Comparison of ENCODE assay signal across 8 cellular contexts in the genomic region with DNA sequence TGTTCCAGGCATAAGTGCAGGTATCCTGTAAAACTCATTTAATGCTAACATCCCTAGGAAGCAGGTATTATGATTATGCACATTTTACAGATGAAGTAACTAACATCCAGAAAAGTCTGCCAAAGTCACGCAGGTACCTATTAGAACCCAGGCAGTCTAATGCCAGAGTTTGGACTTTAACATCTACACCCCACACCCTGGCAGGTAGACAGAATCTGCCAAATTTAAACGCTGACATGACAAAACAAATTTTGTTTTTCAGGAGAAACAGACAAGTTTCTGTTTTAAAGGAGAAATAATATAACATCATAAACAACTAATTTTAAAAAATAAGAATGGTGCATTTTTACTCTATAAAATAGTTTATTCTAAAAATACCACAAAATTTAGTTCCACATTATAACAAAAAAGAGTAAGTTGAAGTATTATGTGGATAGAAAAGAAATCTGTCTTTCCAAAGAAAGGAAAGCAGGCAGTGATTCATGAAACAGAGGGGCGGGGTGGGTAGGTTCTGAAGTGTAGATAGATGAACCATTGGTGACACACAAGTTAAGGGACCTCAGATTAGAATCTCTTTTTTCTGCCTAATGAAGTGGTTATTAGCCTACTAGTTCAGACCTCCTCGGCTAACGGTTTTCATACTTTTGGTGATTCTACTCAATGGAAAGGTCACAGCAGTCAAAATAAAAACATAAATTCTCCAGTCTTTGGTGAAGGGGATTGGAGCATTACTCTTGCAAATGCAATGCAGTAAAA. TPM values are rescaled to one million over a fixed set of nuclear protein-coding genes. Genes with fewer than 3 reads are reported as not detected.
DNase-seq lines count a peak whose midpoint lies in the region; ATAC-seq and TF ChIP-seq lines count a peak whose summit lies in the region.

No MANE protein-coding gene starts in this region.

- ATAC-seq in GM23338, result no peak
- no peak for ATAC-seq in T-cell (replicated peaks in 1 of 4)
- ATAC-seq in GM18858 (IDR thresholded peaks at IDR 0.05; ENCODE audit: unreplicated experiment), result no peak
- no peak for ATAC-seq in GM19023 (IDR thresholded peaks at IDR 0.05; ENCODE audit: unreplicated experiment)
- no peak for ATAC-seq in HG03442 (IDR thresholded peaks at IDR 0.05; ENCODE audit: unreplicated experiment)

- peaks cover 4% of the 10 kb centered on the region for H3K27me3 Mint-ChIP-seq in GM23338 (ENCODE audit: insufficient read depth, low read depth, poor library complexity)
- H3K27me3 Mint-ChIP-seq in T-cell, result peaks cover 0 to 4% of the 10 kb centered on the region in 2 donors

- peaks cover 22% of the 10 kb centered on the region; the same call in 1 of the 2 replicates for H3K36me3 ChIP-seq in GM23338 (ENCODE audit: insufficient read depth)

- no peak for TF ChIP-seq CTCF in GM23338 (conservative IDR thresholded peaks at IDR 0.05; ENCODE audit: low read depth in 2 of 2)

- H3K4me1 ChIP-seq in GM23338 (ENCODE audit: insufficient read depth), result no peaks in the 10 kb centered on the region; the same call in none of the 2 replicates

- H3K4me2 ChIP-seq in GM23338, result peak overlapping the region; percentile 82

- POLR2A ChIA-PET in T-cell (lab: Charles Lee), result interaction anchor here in 1 of 2 donors (0.6 kb wide), 1 partner anchor 24 kb away, joined by 4 read pairs; no protein-coding TSS in a partner anchor

- no peaks in the 10 kb centered on the region; the same call in 1 of the 3 replicates for H3K4me1 Mint-ChIP-seq in GM23338
- H3K4me1 Mint-ChIP-seq in T-cell, result peaks cover 11 to 43% (median 32%) of the 10 kb centered on the region in 3 donors

- no peaks in the 10 kb centered on the region; the same call in 2 of the 3 replicates for H3K9me3 Mint-ChIP-seq in GM23338
- no peaks in the 10 kb centered on the region for H3K9me3 Mint-ChIP-seq in T-cell

- no peak overlapping the region for H3K27ac ChIP-seq in GM23338 (ENCODE audit: low read depth)

- H3K27ac Mint-ChIP-seq in GM23338 (no peak overlapping the region), T-cell (no peak overlapping the region)

- in situ Hi-C loops in ACHN (cut with HindIII; ENCODE audit: low pct_ligation_motif_present, low pct_unique_long_range_greater_than_20kb, low sequenced_read_pairs), result no loop called here

- H3K79me2 ChIP-seq in GM23338 (replicated peaks; ENCODE audit: insufficient read depth), result peaks cover 63% of the 10 kb centered on the region

- peak overlapping the region; percentile 63 for H3K4me3 ChIP-seq in GM23338

- peaks cover 16% of the 10 kb centered on the region for H4K20me1 ChIP-seq in GM23338 (replicated peaks; ENCODE audit: insufficient read depth)

- no peaks in the 10 kb centered on the region for H3K9me2 ChIP-seq in GM23338 (ENCODE audit: insufficient read depth)

- CTCF ChIA-PET in T-cell (lab: Charles Lee), result interaction anchor here in 1 of 2 donors (0.8 kb wide), 1 partner anchor 36 kb away, joined by 3 read pairs; no protein-coding TSS in a partner anchor

- H3K4me3 Mint-ChIP-seq in GM23338 (peak overlapping the region; percentile 93), T-cell (peak overlapping the region; percentile 84 to 88 (median 85))

- DNase-seq in ACHN (peak; percentile 77), GM23338 (ENCODE audit: low spot score) (no peak), T-cell (no peak), glomerular visceral epithelial cell (ENCODE audit: extremely low spot score) (peak; percentile 44), COLO829 (ENCODE audit: low spot score) (no peak)

- no peaks in the 10 kb centered on the region for H3K27me3 ChIP-seq in GM23338 (ENCODE audit: insufficient read depth)

- no peaks in the 10 kb centered on the region for H3F3A ChIP-seq in GM23338 (replicated peaks; ENCODE audit: low read depth)

- H2AFZ ChIP-seq in GM23338, result no peak overlapping the region

- H3K36me3 Mint-ChIP-seq in GM23338 (ENCODE audit: low read depth) (peaks cover 27% of the 10 kb centered on the region), T-cell (no peaks in the 10 kb centered on the region)

TF ChIP-seq in GM23338, 12 proteins besides CTCF, POLR2A, EP300 and RAD21 (continues in another document):
- no peak for TF ChIP-seq NANOG (IDR thresholded peaks at IDR 0.05; ENCODE audit: borderline replicate concordance)
- TF ChIP-seq STAT1 (IDR thresholded peaks at IDR 0.05; ENCODE audit: unreplicated experiment), result no peak
- TF ChIP-seq EZH2 (IDR thresholded peaks at IDR 0.05; ENCODE audit: low read depth, unreplicated experiment), result no peak
- TF ChIP-seq EZH2phosphoT487 (IDR thresholded peaks at IDR 0.05; ENCODE audit: unreplicated experiment), result no peak
- TF ChIP-seq, protein P1, sequence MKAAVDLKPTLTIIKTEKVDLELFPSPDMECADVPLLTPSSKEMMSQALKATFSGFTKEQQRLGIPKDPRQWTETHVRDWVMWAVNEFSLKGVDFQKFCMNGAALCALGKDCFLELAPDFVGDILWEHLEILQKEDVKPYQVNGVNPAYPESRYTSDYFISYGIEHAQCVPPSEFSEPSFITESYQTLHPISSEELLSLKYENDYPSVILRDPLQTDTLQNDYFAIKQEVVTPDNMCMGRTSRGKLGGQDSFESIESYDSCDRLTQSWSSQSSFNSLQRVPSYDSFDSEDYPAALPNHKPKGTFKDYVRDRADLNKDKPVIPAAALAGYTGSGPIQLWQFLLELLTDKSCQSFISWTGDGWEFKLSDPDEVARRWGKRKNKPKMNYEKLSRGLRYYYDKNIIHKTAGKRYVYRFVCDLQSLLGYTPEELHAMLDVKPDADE (IDR thresholded peaks at IDR 0.05), result no peak
- TF ChIP-seq, protein P2, sequence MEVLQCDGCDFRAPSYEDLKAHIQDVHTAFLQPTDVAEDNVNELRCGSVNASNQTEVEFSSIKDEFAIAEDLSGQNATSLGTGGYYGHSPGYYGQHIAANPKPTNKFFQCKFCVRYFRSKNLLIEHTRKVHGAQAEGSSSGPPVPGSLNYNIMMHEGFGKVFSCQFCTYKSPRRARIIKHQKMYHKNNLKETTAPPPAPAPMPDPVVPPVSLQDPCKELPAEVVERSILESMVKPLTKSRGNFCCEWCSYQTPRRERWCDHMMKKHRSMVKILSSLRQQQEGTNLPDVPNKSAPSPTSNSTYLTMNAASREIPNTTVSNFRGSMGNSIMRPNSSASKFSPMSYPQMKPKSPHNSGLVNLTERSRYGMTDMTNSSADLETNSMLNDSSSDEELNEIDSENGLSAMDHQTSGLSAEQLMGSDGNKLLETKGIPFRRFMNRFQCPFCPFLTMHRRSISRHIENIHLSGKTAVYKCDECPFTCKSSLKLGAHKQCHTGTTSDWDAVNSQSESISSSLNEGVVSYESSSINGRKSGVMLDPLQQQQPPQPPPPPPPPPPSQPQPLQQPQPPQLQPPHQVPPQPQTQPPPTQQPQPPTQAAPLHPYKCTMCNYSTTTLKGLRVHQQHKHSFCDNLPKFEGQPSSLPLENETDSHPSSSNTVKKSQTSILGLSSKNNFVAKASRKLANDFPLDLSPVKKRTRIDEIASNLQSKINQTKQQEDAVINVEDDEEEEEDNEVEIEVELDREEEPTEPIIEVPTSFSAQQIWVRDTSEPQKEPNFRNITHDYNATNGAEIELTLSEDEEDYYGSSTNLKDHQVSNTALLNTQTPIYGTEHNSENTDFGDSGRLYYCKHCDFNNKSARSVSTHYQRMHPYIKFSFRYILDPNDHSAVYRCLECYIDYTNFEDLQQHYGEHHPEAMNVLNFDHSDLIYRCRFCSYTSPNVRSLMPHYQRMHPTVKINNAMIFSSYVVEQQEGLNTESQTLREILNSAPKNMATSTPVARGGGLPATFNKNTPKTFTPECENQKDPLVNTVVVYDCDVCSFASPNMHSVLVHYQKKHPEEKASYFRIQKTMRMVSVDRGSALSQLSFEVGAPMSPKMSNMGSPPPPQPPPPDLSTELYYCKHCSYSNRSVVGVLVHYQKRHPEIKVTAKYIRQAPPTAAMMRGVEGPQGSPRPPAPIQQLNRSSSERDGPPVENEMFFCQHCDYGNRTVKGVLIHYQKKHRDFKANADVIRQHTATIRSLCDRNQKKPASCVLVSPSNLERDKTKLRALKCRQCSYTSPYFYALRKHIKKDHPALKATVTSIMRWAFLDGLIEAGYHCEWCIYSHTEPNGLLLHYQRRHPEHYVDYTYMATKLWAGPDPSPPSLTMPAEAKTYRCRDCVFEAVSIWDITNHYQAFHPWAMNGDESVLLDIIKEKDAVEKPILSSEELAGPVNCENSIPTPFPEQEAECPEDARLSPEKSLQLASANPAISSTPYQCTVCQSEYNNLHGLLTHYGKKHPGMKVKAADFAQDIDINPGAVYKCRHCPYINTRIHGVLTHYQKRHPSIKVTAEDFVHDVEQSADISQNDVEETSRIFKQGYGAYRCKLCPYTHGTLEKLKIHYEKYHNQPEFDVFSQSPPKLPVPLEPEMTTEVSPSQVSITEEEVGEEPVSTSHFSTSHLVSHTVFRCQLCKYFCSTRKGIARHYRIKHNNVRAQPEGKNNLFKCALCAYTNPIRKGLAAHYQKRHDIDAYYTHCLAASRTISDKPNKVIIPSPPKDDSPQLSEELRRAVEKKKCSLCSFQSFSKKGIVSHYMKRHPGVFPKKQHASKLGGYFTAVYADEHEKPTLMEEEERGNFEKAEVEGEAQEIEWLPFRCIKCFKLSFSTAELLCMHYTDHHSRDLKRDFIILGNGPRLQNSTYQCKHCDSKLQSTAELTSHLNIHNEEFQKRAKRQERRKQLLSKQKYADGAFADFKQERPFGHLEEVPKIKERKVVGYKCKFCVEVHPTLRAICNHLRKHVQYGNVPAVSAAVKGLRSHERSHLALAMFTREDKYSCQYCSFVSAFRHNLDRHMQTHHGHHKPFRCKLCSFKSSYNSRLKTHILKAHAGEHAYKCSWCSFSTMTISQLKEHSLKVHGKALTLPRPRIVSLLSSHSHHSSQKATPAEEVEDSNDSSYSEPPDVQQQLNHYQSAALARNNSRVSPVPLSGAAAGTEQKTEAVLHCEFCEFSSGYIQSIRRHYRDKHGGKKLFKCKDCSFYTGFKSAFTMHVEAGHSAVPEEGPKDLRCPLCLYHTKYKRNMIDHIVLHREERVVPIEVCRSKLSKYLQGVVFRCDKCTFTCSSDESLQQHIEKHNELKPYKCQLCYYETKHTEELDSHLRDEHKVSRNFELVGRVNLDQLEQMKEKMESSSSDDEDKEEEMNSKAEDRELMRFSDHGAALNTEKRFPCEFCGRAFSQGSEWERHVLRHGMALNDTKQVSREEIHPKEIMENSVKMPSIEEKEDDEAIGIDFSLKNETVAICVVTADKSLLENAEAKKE (CRISPR knock-in tag; IDR thresholded peaks at IDR 0.05), result no peak
- TF ChIP-seq ZNF114 (CRISPR knock-in tag; IDR thresholded peaks at IDR 0.05), result no peak
- no peak for TF ChIP-seq POLR2AphosphoS5 (IDR thresholded peaks at IDR 0.05; ENCODE audit: low read depth)

RNA-seq across cellular contexts. Expression of a gene that starts 1.7 kb away (rescaled TPM):
- 64.9 and 65.4 TPM in 2 replicates for total RNA-seq in GM23338 (2014; rRNA removed; shearing (Covaris generic))
- polyA plus RNA-seq in GM23338 (2016; fragmentation: Nextera tagmentation; extraction: Ambion mirVana), result 35.6 and 36.8 TPM in 2 replicates
- under 1 TPM; 0.41 to 0.93 (median 0.44) TPM for total RNA-seq in T-cell

RNA-seq across cellular contexts. Expression of a gene that starts 56.3 kb away (rescaled TPM):
- 6.9 and 8.2 TPM in 2 replicates for total RNA-seq in GM23338 (2014; rRNA removed; shearing (Covaris generic))
- 1.9 and 2.2 TPM in 2 replicates for polyA plus RNA-seq in GM23338 (2016; fragmentation: Nextera tagmentation; extraction: Ambion mirVana)
- total RNA-seq in T-cell, result 1 to 10 TPM; 8.3 to 9.9 (median 8.6) TPM

Comparison
In these comparisons a context has a peak if more than half of its experiments do, and no peak if none do; other contexts are left out.
1. DNase-seq: peak in ACHN (single experiment) and glomerular visceral epithelial cell (single experiment); none in GM23338 (single experiment), T-cell (0 of 34) and COLO829 (single experiment).
2. RNA of a gene that starts 1.7 kb away (total RNA-seq): 64.9 to 65.4 TPM in GM23338; 0.41 to 0.93 TPM in T-cell; every median in the first group is over 10 times any median in the second.